Comparison of ENCODE assay signal across 9 cellular contexts in genomic region chrX:22944945-22945344, GRCh38. TPM values are rescaled to one million over a fixed set of nuclear protein-coding genes. Genes with fewer than 3 reads are reported as not detected.
"Had no signal": no experiment of that assay in that cellular context is flagged by ENCODE, and none has a peak within 500 bp of the region (broad histone marks: within the 10 kb centered on the region; RNA-seq: fewer than 3 reads in every experiment).

No MANE protein-coding gene starts in this region.

- H3K9ac ChIP-seq: GM23248 had no signal

- H3K4me3 ChIP-seq: GM23248 had no signal

- FAIRE-seq: H54, HTR-8/SVneo had no signal

- DNase-seq: GM23248, GOT3, H9, HCEC 1CT, KG1 had no signal

- H2AFZ ChIP-seq: GM23248 had no signal

- H3K27ac ChIP-seq: GM23248 had no signal

RNA-seq across cellular contexts. Expression of gene DDX53, which starts 54.8 kb away (rescaled TPM):
- total RNA-seq: GM23248, H9, HT-29 had no signal
- polyA plus RNA-seq: GM23248, IgD-negative memory B cell had no signal
